1 cellular context compared by ENCODE assay signal in the genomic region with DNA sequence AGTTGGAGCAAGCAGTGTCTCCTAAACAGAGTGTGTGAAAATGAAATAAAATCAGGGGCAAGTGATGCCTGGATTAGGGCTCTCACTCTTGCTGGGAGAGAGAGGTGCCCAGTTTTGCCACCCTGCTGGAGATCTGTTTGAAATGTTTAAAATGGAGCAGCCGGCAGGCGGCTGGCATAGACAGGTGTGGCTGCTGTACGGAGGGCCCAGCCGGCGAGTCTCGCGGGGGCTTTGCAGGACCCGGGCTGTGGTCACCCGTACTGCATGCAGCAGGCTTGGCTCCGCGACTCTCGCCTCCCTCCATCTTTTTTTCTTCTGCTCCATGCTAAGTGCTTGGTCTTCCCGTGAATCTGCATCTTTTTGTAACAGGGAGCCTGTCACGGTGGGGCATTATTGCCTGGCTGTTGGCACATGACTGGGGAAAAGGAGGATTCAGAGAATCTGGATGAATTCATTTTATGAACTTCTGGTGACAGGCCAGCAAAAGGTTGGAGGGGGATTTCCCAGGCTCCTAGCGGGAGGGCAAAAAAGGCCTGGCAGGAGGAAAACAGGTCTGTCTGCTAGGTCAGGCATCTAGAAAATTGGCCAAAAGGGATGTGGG.
TF ChIP-seq lines count a peak whose summit lies in the region.

No MANE protein-coding gene starts in this region.

TF ChIP-seq in HepG2, 621 proteins besides CTCF, POLR2A, EP300 and RAD21 (continued from another document and continues in another):
- TF ChIP-seq, protein P1, sequence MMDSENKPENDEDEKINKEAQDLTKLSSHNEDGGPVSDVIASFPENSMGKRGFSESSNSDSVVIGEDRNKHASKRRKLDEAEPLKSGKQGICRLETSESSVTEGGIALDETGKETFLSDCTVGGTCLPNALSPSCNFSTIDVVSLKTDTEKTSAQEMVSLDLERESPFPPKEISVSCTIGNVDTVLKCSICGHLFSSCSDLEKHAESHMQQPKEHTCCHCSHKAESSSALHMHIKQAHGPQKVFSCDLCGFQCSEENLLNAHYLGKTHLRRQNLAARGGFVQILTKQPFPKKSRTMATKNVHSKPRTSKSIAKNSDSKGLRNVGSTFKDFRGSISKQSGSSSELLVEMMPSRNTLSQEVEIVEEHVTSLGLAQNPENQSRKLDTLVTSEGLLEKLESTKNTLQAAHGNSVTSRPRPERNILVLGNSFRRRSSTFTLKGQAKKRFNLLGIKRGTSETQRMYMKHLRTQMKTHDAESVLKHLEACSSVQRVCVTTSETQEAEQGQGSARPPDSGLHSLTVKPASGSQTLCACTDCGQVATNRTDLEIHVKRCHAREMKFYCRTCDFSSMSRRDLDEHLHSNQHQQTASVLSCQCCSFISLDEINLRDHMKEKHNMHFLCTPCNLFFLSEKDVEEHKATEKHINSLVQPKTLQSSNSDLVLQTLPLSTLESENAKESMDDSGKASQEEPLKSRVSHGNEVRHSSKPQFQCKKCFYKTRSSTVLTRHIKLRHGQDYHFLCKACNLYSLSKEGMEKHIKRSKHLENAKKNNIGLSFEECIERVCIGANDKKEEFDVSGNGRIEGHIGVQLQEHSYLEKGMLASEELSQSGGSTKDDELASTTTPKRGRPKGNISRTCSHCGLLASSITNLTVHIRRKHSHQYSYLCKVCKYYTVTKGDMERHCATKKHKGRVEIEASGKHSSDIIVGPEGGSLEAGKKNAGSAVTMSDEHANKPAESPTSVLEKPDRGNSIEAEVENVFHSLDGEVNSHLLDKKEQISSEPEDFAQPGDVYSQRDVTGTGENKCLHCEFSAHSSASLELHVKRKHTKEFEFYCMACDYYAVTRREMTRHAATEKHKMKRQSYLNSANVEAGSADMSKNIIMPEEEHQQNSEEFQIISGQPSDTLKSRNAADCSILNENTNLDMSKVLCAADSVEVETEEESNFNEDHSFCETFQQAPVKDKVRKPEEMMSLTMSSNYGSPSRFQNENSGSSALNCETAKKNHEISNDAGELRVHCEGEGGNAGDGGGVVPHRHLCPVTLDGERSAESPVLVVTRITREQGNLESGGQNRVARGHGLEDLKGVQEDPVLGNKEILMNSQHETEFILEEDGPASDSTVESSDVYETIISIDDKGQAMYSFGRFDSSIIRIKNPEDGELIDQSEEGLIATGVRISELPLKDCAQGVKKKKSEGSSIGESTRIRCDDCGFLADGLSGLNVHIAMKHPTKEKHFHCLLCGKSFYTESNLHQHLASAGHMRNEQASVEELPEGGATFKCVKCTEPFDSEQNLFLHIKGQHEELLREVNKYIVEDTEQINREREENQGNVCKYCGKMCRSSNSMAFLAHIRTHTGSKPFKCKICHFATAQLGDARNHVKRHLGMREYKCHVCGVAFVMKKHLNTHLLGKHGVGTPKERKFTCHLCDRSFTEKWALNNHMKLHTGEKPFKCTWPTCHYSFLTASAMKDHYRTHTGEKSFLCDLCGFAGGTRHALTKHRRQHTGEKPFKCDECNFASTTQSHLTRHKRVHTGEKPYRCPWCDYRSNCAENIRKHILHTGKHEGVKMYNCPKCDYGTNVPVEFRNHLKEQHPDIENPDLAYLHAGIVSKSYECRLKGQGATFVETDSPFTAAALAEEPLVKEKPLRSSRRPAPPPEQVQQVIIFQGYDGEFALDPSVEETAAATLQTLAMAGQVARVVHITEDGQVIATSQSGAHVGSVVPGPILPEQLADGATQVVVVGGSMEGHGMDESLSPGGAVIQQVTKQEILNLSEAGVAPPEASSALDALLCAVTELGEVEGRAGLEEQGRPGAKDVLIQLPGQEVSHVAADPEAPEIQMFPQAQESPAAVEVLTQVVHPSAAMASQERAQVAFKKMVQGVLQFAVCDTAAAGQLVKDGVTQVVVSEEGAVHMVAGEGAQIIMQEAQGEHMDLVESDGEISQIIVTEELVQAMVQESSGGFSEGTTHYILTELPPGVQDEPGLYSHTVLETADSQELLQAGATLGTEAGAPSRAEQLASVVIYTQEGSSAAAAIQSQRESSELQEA (CRISPR knock-in tag; IDR thresholded peaks at IDR 0.05; ENCODE audit: not compliant biosample characterization) = no peak
- TF ChIP-seq SALL2 (CRISPR knock-in tag; IDR thresholded peaks at IDR 0.05) (no peak), SMARCE1 (IDR thresholded peaks at IDR 0.05; ENCODE audit: borderline replicate concordance) (no peak), MAF1 (CRISPR knock-in tag; IDR thresholded peaks at IDR 0.05; ENCODE audit: borderline replicate concordance) (0 out of 2 replicates have a peak, but pooled peaks have one; percentile 43), RNF2 (conservative IDR thresholded peaks at IDR 0.05; ENCODE audit: low read depth) (no peak), RFXANK (CRISPR knock-in tag; IDR thresholded peaks at IDR 0.05) (no peak), KDM2A (CRISPR knock-in tag; IDR thresholded peaks at IDR 0.05; ENCODE audit: borderline replicate concordance, low read depth) (no peak), PRMT3 (CRISPR knock-in tag; IDR thresholded peaks at IDR 0.05; ENCODE audit: borderline replicate concordance, low read depth) (0 out of 2 replicates have a peak, but pooled peaks have one; percentile 25), ZNF513 (CRISPR knock-in tag; conservative IDR thresholded peaks at IDR 0.05) (no peak), ZNF83 (CRISPR knock-in tag; IDR thresholded peaks at IDR 0.05; ENCODE audit: borderline replicate concordance) (no peak), ZNF589 (CRISPR knock-in tag; conservative IDR thresholded peaks at IDR 0.05) (no peak), TBX3 (IDR thresholded peaks at IDR 0.05; ENCODE audit: borderline replicate concordance) (no peak), ZBTB20 (CRISPR knock-in tag; IDR thresholded peaks at IDR 0.05; ENCODE audit: borderline replicate concordance, low read depth) (no peak), ATF7 (IDR thresholded peaks at IDR 0.05) (no peak), ATF7 (CRISPR knock-in tag; IDR thresholded peaks at IDR 0.05) (no peak), NFIC (IDR thresholded peaks at IDR 0.05; ENCODE audit: low read length) (no peak), NR3C1 (CRISPR knock-in tag; IDR thresholded peaks at IDR 0.05) (no peak), ZNF10 (CRISPR knock-in tag; IDR thresholded peaks at IDR 0.05; ENCODE audit: borderline replicate concordance, low read depth) (no peak), LCORL (IDR thresholded peaks at IDR 0.05) (no peak), LCORL (CRISPR knock-in tag; IDR thresholded peaks at IDR 0.05) (0 out of 2 replicates have a peak, but pooled peaks have one; percentile 5), ZNF451 (CRISPR knock-in tag; IDR thresholded peaks at IDR 0.05) (no peak), ZSCAN20 (CRISPR knock-in tag; IDR thresholded peaks at IDR 0.05; ENCODE audit: borderline replicate concordance) (no peak), MLLT10 (CRISPR knock-in tag; IDR thresholded peaks at IDR 0.05) (no peak), KMT2B (CRISPR knock-in tag; IDR thresholded peaks at IDR 0.05) (0 out of 2 replicates have a peak, but pooled peaks have one; percentile 20), HCFC1 (IDR thresholded peaks at IDR 0.05; ENCODE audit: low read depth, low read length) (no peak), ATM (IDR thresholded peaks at IDR 0.05; ENCODE audit: borderline replicate concordance) (no peak), MEIS2 (CRISPR knock-in tag; IDR thresholded peaks at IDR 0.05) (no peak), ZNF503 (CRISPR knock-in tag; IDR thresholded peaks at IDR 0.05) (no peak), BCL6 (CRISPR knock-in tag; IDR thresholded peaks at IDR 0.05) (no peak), ZMYM4 (CRISPR knock-in tag; IDR thresholded peaks at IDR 0.05) (0 out of 2 replicates have a peak, but pooled peaks have one; percentile 21), TBX2 (CRISPR knock-in tag; IDR thresholded peaks at IDR 0.05; ENCODE audit: borderline replicate concordance) (no peak), NFKB2 (CRISPR knock-in tag; IDR thresholded peaks at IDR 0.05; ENCODE audit: borderline replicate concordance) (no peak), YEATS2 (CRISPR knock-in tag; IDR thresholded peaks at IDR 0.05; ENCODE audit: borderline replicate concordance) (no peak), STAG1 (CRISPR knock-in tag; IDR thresholded peaks at IDR 0.05) (no peak), ZNF747 (CRISPR knock-in tag; IDR thresholded peaks at IDR 0.05; ENCODE audit: borderline replicate concordance) (0 out of 2 replicates have a peak, but pooled peaks have one; percentile 26), PHB2 (IDR thresholded peaks at IDR 0.05; ENCODE audit: partially characterized antibody) (no peak), ZNF274 (CRISPR knock-in tag; IDR thresholded peaks at IDR 0.05) (no peak), NFE2 (CRISPR knock-in tag; IDR thresholded peaks at IDR 0.05) (no peak), NPAS2 (CRISPR knock-in tag; IDR thresholded peaks at IDR 0.05; ENCODE audit: borderline replicate concordance) (no peak), SRY (CRISPR knock-in tag; IDR thresholded peaks at IDR 0.05) (no peak), MYNN (CRISPR knock-in tag; IDR thresholded peaks at IDR 0.05; ENCODE audit: low read depth) (no peak), CAMTA2 (CRISPR knock-in tag; IDR thresholded peaks at IDR 0.05; ENCODE audit: borderline replicate concordance) (no peak)
- TF ChIP-seq, protein P2, sequence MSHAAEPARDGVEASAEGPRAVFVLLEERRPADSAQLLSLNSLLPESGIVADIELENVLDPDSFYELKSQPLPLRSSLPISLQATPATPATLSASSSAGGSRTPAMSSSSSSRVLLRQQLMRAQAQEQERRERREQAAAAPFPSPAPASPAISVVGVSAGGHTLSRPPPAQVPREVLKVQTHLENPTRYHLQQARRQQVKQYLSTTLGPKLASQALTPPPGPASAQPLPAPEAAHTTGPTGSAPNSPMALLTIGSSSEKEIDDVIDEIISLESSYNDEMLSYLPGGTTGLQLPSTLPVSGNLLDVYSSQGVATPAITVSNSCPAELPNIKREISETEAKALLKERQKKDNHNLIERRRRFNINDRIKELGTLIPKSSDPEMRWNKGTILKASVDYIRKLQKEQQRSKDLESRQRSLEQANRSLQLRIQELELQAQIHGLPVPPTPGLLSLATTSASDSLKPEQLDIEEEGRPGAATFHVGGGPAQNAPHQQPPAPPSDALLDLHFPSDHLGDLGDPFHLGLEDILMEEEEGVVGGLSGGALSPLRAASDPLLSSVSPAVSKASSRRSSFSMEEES (CRISPR knock-in tag; IDR thresholded peaks at IDR 0.05) = no peak
- TF ChIP-seq, protein P3, sequence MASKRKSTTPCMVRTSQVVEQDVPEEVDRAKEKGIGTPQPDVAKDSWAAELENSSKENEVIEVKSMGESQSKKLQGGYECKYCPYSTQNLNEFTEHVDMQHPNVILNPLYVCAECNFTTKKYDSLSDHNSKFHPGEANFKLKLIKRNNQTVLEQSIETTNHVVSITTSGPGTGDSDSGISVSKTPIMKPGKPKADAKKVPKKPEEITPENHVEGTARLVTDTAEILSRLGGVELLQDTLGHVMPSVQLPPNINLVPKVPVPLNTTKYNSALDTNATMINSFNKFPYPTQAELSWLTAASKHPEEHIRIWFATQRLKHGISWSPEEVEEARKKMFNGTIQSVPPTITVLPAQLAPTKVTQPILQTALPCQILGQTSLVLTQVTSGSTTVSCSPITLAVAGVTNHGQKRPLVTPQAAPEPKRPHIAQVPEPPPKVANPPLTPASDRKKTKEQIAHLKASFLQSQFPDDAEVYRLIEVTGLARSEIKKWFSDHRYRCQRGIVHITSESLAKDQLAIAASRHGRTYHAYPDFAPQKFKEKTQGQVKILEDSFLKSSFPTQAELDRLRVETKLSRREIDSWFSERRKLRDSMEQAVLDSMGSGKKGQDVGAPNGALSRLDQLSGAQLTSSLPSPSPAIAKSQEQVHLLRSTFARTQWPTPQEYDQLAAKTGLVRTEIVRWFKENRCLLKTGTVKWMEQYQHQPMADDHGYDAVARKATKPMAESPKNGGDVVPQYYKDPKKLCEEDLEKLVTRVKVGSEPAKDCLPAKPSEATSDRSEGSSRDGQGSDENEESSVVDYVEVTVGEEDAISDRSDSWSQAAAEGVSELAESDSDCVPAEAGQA (IDR thresholded peaks at IDR 0.05; ENCODE audit: low read depth) = no peak
- TF ChIP-seq, protein P3 (CRISPR knock-in tag; IDR thresholded peaks at IDR 0.05; ENCODE audit: borderline replicate concordance) = no peak
